ENCODE assay signal across 14 cellular contexts in genomic region chr18:74289137-74289536, GRCh38. TPM values are rescaled to one million over a fixed set of nuclear protein-coding genes. Genes with fewer than 3 reads are reported as not detected.
DNase-seq lines count a peak whose midpoint lies in the region; ATAC-seq, FAIRE-seq and TF ChIP-seq lines count a peak whose summit lies in the region.
"Had no signal": no experiment of that assay in that cellular context is flagged by ENCODE, and none has a peak within 500 bp of the region (broad histone marks: within the 10 kb centered on the region; RNA-seq: fewer than 3 reads in every experiment).

No MANE protein-coding gene starts in this region.

- FAIRE-seq in H1 (lab: Jason Lieb, UNC) = no peak
- FAIRE-seq: islet of Langerhans had no signal

- no peaks in the 10 kb centered on the region for H3K9me2 ChIP-seq in MM.1S (replicated peaks; ENCODE audit: insufficient read depth, low read length)

- H3K18ac ChIP-seq in H1 (ENCODE audit: extremely low read depth, low read length) = 0 out of 2 replicates have a peak overlapping the region, but pooled peaks have one; percentile 42

- POLR2A ChIA-PET in H1 (lab: Charles Lee; ENCODE audit: partially characterized antibody) = interaction anchor here (1.2 to 1.3 kb wide), 2 partner anchors 13 to 20 kb away, joined by 3 read pairs; no protein-coding TSS in a partner anchor

- peak overlapping the region; percentile 94; the same call in 1 of the 2 replicates for H2BK12ac ChIP-seq in H1 (ENCODE audit: low read depth, low read length)

- H3K79me2 ChIP-seq in ACC112 (ENCODE audit: control insufficient read depth, insufficient read depth, low read length, unreplicated experiment) = peaks cover 20% of the 10 kb centered on the region
- peaks cover 12 to 65% of the 10 kb centered on the region in 2 experiments for H3K79me2 ChIP-seq in H1 (ENCODE audit: control insufficient read depth in 1 of 2, insufficient read depth in 2 of 2, low read length in 2 of 2)
- peaks cover 69% of the 10 kb centered on the region for H3K79me2 ChIP-seq in MM.1S (ENCODE audit: low read length)

- H3K4ac ChIP-seq in H1 (replicated peaks; ENCODE audit: insufficient read length, low read depth, low read length) = no peak overlapping the region

- no peak overlapping the region for H3K23ac ChIP-seq in H1 (ENCODE audit: insufficient read length)

- H3K4me3 ChIP-seq in ACC112 (ENCODE audit: low read depth, low read length) (peak overlapping the region; percentile 43), H1 (ENCODE audit: extremely low read depth in 1 of 4, insufficient read depth in 2 of 4, low read depth in 3 of 4, low read length in 4 of 4) (no peak overlapping the region), ovary (peak overlapping the region; percentile 8), MM.1S (ENCODE audit: low read length) (no peak overlapping the region)
- H3K4me3 ChIP-seq: BLaER1 treated with 17β-estradiol and CSF1 and Interleukin-3, amounts not matched to agents 10 nM and 100 nM had no signal

- H4K8ac ChIP-seq in H1 (ENCODE audit: extremely low read depth, insufficient read depth, low read length) = no peak overlapping the region

- peaks cover 9% of the 10 kb centered on the region for H3K79me1 ChIP-seq in H1 (ENCODE audit: low read depth, low read length)

- no peak overlapping the region for H2BK20ac ChIP-seq in H1 (ENCODE audit: low read length)

- 0 out of 2 replicates have a peak overlapping the region, but pooled peaks have one; percentile 87 for H2BK5ac ChIP-seq in H1 (ENCODE audit: low read depth, low read length)

- H4K5ac ChIP-seq in H1 (ENCODE audit: insufficient read length, low read depth, low read length) = no peak overlapping the region

- H3K4me1 ChIP-seq in ACC112 (ENCODE audit: control insufficient read depth, insufficient read depth, low read length, unreplicated experiment) (peaks cover 44% of the 10 kb centered on the region), H1 (replicated peaks in 1 of 4; ENCODE audit: control insufficient read depth in 3 of 4, insufficient read depth in 4 of 4, low read length in 3 of 4) (peaks cover 7 to 25% (median 9%) of the 10 kb centered on the region in 4 experiments; a peak in 6 of 7 replicates), ovary (ENCODE audit: insufficient read depth) (peaks cover 14% of the 10 kb centered on the region), MM.1S (ENCODE audit: low read length) (peaks cover 30% of the 10 kb centered on the region)

- no peak overlapping the region for H2AK5ac ChIP-seq in H1 (ENCODE audit: low read depth, low read length)

- TF ChIP-seq RAD21 in H1 (IDR thresholded peaks at IDR 0.05 in 1 of 2, conservative IDR thresholded peaks at IDR 0.05 in 1 of 2; ENCODE audit: low read depth in 2 of 2, low read length in 2 of 2) = no peak

- H4K91ac ChIP-seq in H1 (replicated peaks; ENCODE audit: insufficient read length, low read length) = no peak overlapping the region

- H3K4me2 ChIP-seq in H1 (ENCODE audit: insufficient read depth in 1 of 2, low read depth in 2 of 2, low read length in 2 of 2) = peak overlapping the region in 1 of 2 experiments; percentile 48; a peak in 1 of 4 replicates
- no peak overlapping the region for H3K4me2 ChIP-seq in MM.1S (ENCODE audit: low read depth, low read length)

- no peak overlapping the region for H2BK15ac ChIP-seq in H1 (ENCODE audit: low read length)

- peak; percentile 53 for DNase-seq in LHCN-M2 (ENCODE audit: low read depth)
- DNase-seq in H1 (ENCODE audit: low read depth in 1 of 2, low spot score in 2 of 2) = no peak
- no peak for DNase-seq in ovary
- DNase-seq in MM.1S = no peak
- no peak for DNase-seq in SKM-1 treated with dmso at 0.1 percent for 144 hours (lab: John Stamatoyannopoulos, UW; ENCODE audit: unreplicated experiment)
- DNase-seq in NCI-H1436 (lab: John Stamatoyannopoulos, UW) = no peak
- DNase-seq: activated CD8-positive, alpha-beta T cell treated with anti-CD3 and anti-CD28 coated beads, Interleukin-2, amount 10 ng/mL, durations not matched to agents 7 days and 5 days; NCI-H1694; occipital lobe had no signal

- H3K27ac ChIP-seq in ACC112 (ENCODE audit: low read depth, low read length) (peak overlapping the region; percentile 49), H1 (ENCODE audit: low read depth, low read length) (no peak overlapping the region), ovary (peak overlapping the region in 1 of 2 donors; percentile 27), MM.1S (ENCODE audit: low read length) (no peak overlapping the region)
- H3K27ac ChIP-seq: BLaER1 treated with 17β-estradiol and CSF1 and Interleukin-3, amounts not matched to agents 10 nM and 100 nM had no signal

- no peak overlapping the region for H2BK120ac ChIP-seq in H1 (replicated peaks; ENCODE audit: low read depth, low read length)

- H3K56ac ChIP-seq in H1 (replicated peaks; ENCODE audit: insufficient read length, low read depth, low read length) = no peak overlapping the region

- no peak overlapping the region for H3K14ac ChIP-seq in H1 (ENCODE audit: insufficient read length)

- H3K27me3 ChIP-seq in ACC112 (ENCODE audit: insufficient read depth, low read length) (no peaks in the 10 kb centered on the region), H1 (replicated peaks in 1 of 4; ENCODE audit: control insufficient read depth in 3 of 4, extremely low read depth in 1 of 4, insufficient read depth in 3 of 4, low read length in 3 of 4) (no peaks in the 10 kb centered on the region), ovary (no peaks in the 10 kb centered on the region), MM.1S (replicated peaks; ENCODE audit: insufficient read depth, low read length) (no peaks in the 10 kb centered on the region)
- H3K27me3 ChIP-seq: BLaER1 treated with 17β-estradiol and CSF1 and Interleukin-3, amounts not matched to agents 10 nM and 100 nM had no signal

- no peak for TF ChIP-seq CTCF in H1 (IDR thresholded peaks at IDR 0.05; ENCODE audit: control extremely low read depth in 1 of 3, insufficient read depth in 1 of 3, low read depth in 1 of 3, low read length in 3 of 3)
- TF ChIP-seq CTCF in ovary (IDR thresholded peaks at IDR 0.05) = no peak
- no peak for TF ChIP-seq CTCF in MM.1S (IDR thresholded peaks at IDR 0.05; ENCODE audit: low read length)

- WGBS in H1 (ENCODE audit: extremely low coverage in 1 of 2, insufficient coverage in 1 of 2, insufficient read length in 1 of 2, insufficient replicate concordance in 2 of 2, low coverage in 1 of 2, low lambda C conversion rate in 2 of 2, missing lambda C conversion rate in 1 of 2), 2 experiments = 88% methylated on average over 3 of the region's 3 CpGs; no CpG with 5 or more reads in 1 of the 2 experiments
- WGBS in ovary, 3 donors = 36 to 40% (median 39%) methylated on average over 3 of the region's 3 CpGs

- H4K20me1 ChIP-seq in H1 (replicated peaks in 1 of 2; ENCODE audit: control insufficient read depth in 1 of 2, insufficient read depth in 2 of 2, low read length in 2 of 2) = no peaks in the 10 kb centered on the region
- H4K20me1 ChIP-seq in MM.1S (ENCODE audit: insufficient read depth, low read length) = no peaks in the 10 kb centered on the region

- H3K36me3 ChIP-seq in ACC112 (ENCODE audit: insufficient read depth, low read length) (no peaks in the 10 kb centered on the region), H1 (ENCODE audit: control insufficient read depth in 2 of 4, insufficient read depth in 4 of 4, low read length in 3 of 4) (no peaks in the 10 kb centered on the region), ovary (no peaks in the 10 kb centered on the region), MM.1S (replicated peaks; ENCODE audit: insufficient read depth, low read length) (no peaks in the 10 kb centered on the region)

- TF ChIP-seq POLR2A in H1 (IDR thresholded peaks at IDR 0.05; ENCODE audit: control extremely low read depth in 1 of 2, low read depth in 2 of 2, low read length in 2 of 2) = no peak
- TF ChIP-seq POLR2A in ovary (IDR thresholded peaks at IDR 0.05) = no peak

- TF ChIP-seq EP300 in H1 (IDR thresholded peaks at IDR 0.05; ENCODE audit: borderline replicate concordance in 1 of 2, low read depth in 2 of 2, low read length in 2 of 2) (no peak), ovary (IDR thresholded peaks at IDR 0.05) (no peak)

- CTCF ChIA-PET in H1 (lab: Charles Lee; ENCODE audit: partially characterized antibody) = interaction anchor here (0.8 to 0.9 kb wide), 2 partner anchors 40 to 41 kb away, joined by 3 read pairs; no protein-coding TSS in a partner anchor

- H3K9me3 ChIP-seq in H1 (ENCODE audit: insufficient read depth in 2 of 2, low read depth in 1 of 2, low read length in 1 of 2) (peaks cover 0 to 6% of the 10 kb centered on the region in 2 experiments; a peak in 1 of 4 replicates), ovary (no peaks in the 10 kb centered on the region), MM.1S (replicated peaks; ENCODE audit: insufficient read depth, low read length) (no peaks in the 10 kb centered on the region)

- no peaks in the 10 kb centered on the region; the same call in none of the 2 replicates for H3F3A ChIP-seq in MM.1S (ENCODE audit: insufficient read depth, low read length)

- ATAC-seq in GM21381 (IDR thresholded peaks at IDR 0.05; ENCODE audit: unreplicated experiment) = no peak
- ATAC-seq: activated CD8-positive, alpha-beta T cell treated with anti-CD3 and anti-CD28 coated beads, Interleukin-2, amount 10 ng/mL, durations not matched to agents 7 days and 5 days had no signal

- H2AFZ ChIP-seq in ACC112 (ENCODE audit: low read length, unreplicated experiment) (no peak overlapping the region), H1 (ENCODE audit: low read length) (no peak overlapping the region), MM.1S (ENCODE audit: low read length) (no peak overlapping the region)

- intact Hi-C loops in ovary (cut with DNase I) = loop anchor here in 2 of 4 donors (5.0 to 10.0 kb wide), 2 partner anchors 54 to 142 kb away; partner anchors contain the start of genes FBXO15 (in 1 of the 2) and TIMM21 (in 1 of the 2)

- H3K9ac ChIP-seq in H1 (replicated peaks in 1 of 4; ENCODE audit: extremely low read depth in 1 of 4, low read depth in 3 of 4, low read length in 3 of 4) = no peak overlapping the region
- H3K9ac ChIP-seq in MM.1S (ENCODE audit: low read length) = no peak overlapping the region
- H3K9ac ChIP-seq: BLaER1 treated with 17β-estradiol and CSF1 and Interleukin-3, amounts not matched to agents 10 nM and 100 nM had no signal

- peaks cover 8% of the 10 kb centered on the region; the same call in 1 of the 2 replicates for H3K23me2 ChIP-seq in H1 (ENCODE audit: low read depth, low read length)

RNA-seq across cellular contexts. Expression of gene CYB5A, which starts 2.6 kb away (rescaled TPM):
- total RNA-seq in LHCN-M2 (2014; rRNA removed) (48.4 and 60.4 TPM in 2 replicates), ovary (100 to 1,000 TPM; 158 to 454 (median 293) TPM)
- polyA plus RNA-seq in LHCN-M2 (2012) = 104 TPM
- total RNA-seq in H1 (2021; fragmentation: NEBNext Ultra II Directional; extraction: Animal tissue kit (Norgen Biotek cat#: 25700)) = 153 and 154 TPM in 2 replicates
- polyA plus RNA-seq in H1 (2011; rRNA removed) (186 and 195 TPM in 2 replicates), ovary (100 to 1,000 TPM; 233 to 325 TPM)
- polyA plus RNA-seq in H1 (2011; cell fraction: cytosol; rRNA removed) = 277 TPM
- polyA plus RNA-seq in H1 (2011; cell fraction: nucleus; rRNA removed) = 76.0 TPM
- polyA plus RNA-seq in H1 (2012, experiment 1 of 2) = 131 to 163 TPM (median 150 TPM) in 4 replicates
- 107 TPM for polyA plus RNA-seq in H1 (2012, experiment 2 of 2)
- polyA plus RNA-seq in H1 (2013, experiment 1 of 2) = 120 TPM
- polyA plus RNA-seq in H1 (2013, experiment 2 of 2) = 122 TPM
- 48.1 and 64.5 TPM in 2 replicates for polyA minus RNA-seq in H1 (2011; rRNA and poly(A)+ RNA removed)
- polyA minus RNA-seq in H1 (2011; cell fraction: cytosol; rRNA and poly(A)+ RNA removed) = 59.4 TPM
- 36.3 TPM for polyA minus RNA-seq in H1 (2011; cell fraction: nucleus; rRNA and poly(A)+ RNA removed)

RNA-seq across cellular contexts. Expression of gene C18orf63, which starts 26.5 kb away (rescaled TPM):
- total RNA-seq in LHCN-M2 (2014; rRNA removed) (not detected in 2 replicates), ovary (not detected)
- not detected for polyA plus RNA-seq in LHCN-M2 (2012)
- total RNA-seq in H1 (2021; fragmentation: NEBNext Ultra II Directional; extraction: Animal tissue kit (Norgen Biotek cat#: 25700)) = not detected in 2 replicates
- polyA plus RNA-seq in H1 (2011; rRNA removed) (not detected in 2 replicates), ovary (not detected)
- polyA plus RNA-seq in H1 (2011; cell fraction: cytosol; rRNA removed) = not detected
- not detected for polyA plus RNA-seq in H1 (2011; cell fraction: nucleus; rRNA removed)
- not detected in 4 replicates for polyA plus RNA-seq in H1 (2012, experiment 1 of 2)
- polyA plus RNA-seq in H1 (2012, experiment 2 of 2) = not detected
- not detected for polyA plus RNA-seq in H1 (2013, experiment 1 of 2)
- polyA plus RNA-seq in H1 (2013, experiment 2 of 2) = not detected
- polyA minus RNA-seq in H1 (2011; rRNA and poly(A)+ RNA removed) = not detected in 2 replicates
- polyA minus RNA-seq in H1 (2011; cell fraction: cytosol; rRNA and poly(A)+ RNA removed) = not detected
- polyA minus RNA-seq in H1 (2011; cell fraction: nucleus; rRNA and poly(A)+ RNA removed) = not detected
- total RNA-seq: activated CD8-positive, alpha-beta T cell treated with anti-CD3 and anti-CD28 coated beads, Interleukin-2, amount 10 ng/mL, durations not matched to agents 7 days and 5 days; occipital lobe; T-helper 1 cell treated with Interleukin-12 subunit alpha and Interleukin-12 subunit beta and Interleukin-4 antibody, amounts not matched to agents 30 ng/mL and 1 ng/mL, for 36 hours had no signal

Comparison
In these comparisons a context has a peak if more than half of its experiments do, and no peak if none do; other contexts are left out.
1. H3K4me3 ChIP-seq: peak in ACC112 (single experiment) and ovary (single experiment); none in H1 (0 of 4) and MM.1S (single experiment).